ENCODE assay signal across 13 cellular contexts in the genomic region with DNA sequence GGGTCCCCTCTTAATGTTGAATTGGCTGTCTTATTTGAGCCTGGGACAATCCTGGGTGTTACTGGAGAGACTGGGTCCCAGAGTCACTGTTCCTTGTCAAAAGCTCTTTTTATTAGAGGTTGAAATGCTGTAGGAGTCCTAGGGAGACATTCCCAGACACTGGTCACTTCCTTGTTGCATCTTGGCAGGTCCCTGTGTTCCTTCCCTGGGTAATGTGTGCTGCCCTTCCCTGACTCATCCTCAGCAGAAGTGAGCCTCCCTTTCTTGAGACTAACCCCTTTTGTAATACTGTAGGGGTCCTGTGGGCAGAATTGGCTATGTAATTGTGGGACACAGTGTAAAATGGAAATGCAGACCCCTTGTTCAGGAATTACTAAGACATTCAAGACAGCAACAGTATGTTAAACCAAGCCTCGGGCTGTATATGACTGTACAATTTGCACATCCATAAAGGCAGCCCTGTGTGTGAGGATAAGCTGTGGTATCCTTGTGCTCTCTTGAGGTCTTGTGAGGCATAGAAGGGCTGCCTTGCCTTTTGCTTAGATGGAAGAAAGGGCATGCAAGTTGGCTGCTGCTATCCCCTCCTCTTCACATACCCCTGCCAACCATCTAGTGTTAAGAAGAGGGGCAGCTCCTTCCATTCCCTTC. TPM values are rescaled to one million over a fixed set of nuclear protein-coding genes. Genes with fewer than 3 reads are reported as not detected.
"Had no signal": no experiment of that assay in that cellular context is flagged by ENCODE, and none has a peak within 500 bp of the region (broad histone marks: within the 10 kb centered on the region; RNA-seq: fewer than 3 reads in every experiment).

No MANE protein-coding gene starts in this region.

- H3K36me3 Mint-ChIP-seq: activated naive CD4-positive, alpha-beta T cell treated with anti-CD3 and anti-CD28 coated beads, Interleukin-2, amount 50 U/mL, for 72 hours had no signal

- H3K36me3 ChIP-seq: brain microvascular endothelial cell, left ventricle myocardium inferior, uterus had no signal

- H3K4me1 ChIP-seq: uterus had no signal

- ATAC-seq: activated naive CD4-positive, alpha-beta T cell treated with anti-CD3 and anti-CD28 coated beads, Interleukin-2, amount 50 U/mL, for 72 hours; esophagus mucosa; stimulated activated naive CD8-positive, alpha-beta T cell treated with anti-CD3 and anti-CD28 coated beads, Interleukin-15, amount 100 ng/mL, for 72 hours had no signal

- H3K9me3 Mint-ChIP-seq: activated naive CD4-positive, alpha-beta T cell treated with anti-CD3 and anti-CD28 coated beads, Interleukin-2, amount 50 U/mL, for 72 hours; stimulated activated naive CD8-positive, alpha-beta T cell treated with anti-CD3 and anti-CD28 coated beads, Interleukin-15, amount 100 ng/mL, for 72 hours had no signal

- H3K27ac ChIP-seq: brain microvascular endothelial cell, left ventricle myocardium inferior, uterus had no signal

- H3K4me3 ChIP-seq: dorsolateral prefrontal cortex, left ventricle myocardium inferior, uterus had no signal

- H3K9me3 ChIP-seq: left ventricle myocardium inferior, uterus had no signal

- H3K4me3 Mint-ChIP-seq: stimulated activated naive CD8-positive, alpha-beta T cell treated with anti-CD3 and anti-CD28 coated beads, Interleukin-15, amount 100 ng/mL, for 72 hours had no signal

- DNase-seq: activated CD4-positive, alpha-beta T cell treated with anti-CD3 and anti-CD28 coated beads, Interleukin-2, amount 50 U/mL, for 1 hour; activated effector memory CD4-positive, alpha-beta T cell treated with anti-CD3 and anti-CD28 coated beads, Interleukin-2, amount 50 U/mL, for 16 hours; activated T-cell treated with anti-CD3 and anti-CD28 coated beads, Interleukin-2, amount 50 U/mL, for 1 hour; amniotic stem cell; dorsolateral prefrontal cortex; left ventricle myocardium inferior; mesendoderm; stimulated activated CD4-positive, alpha-beta T cell treated with anti-CD3 and anti-CD28 coated beads, Interleukin-4, amount 100 ng/mL, for 24 hours; stimulated activated naive CD8-positive, alpha-beta T cell treated with anti-CD3 and anti-CD28 coated beads, Interleukin-15, amount 100 ng/mL, for 72 hours; uterus had no signal

- H3K27me3 ChIP-seq: brain microvascular endothelial cell, dorsolateral prefrontal cortex, uterus had no signal

- H3K27ac Mint-ChIP-seq: activated naive CD4-positive, alpha-beta T cell treated with anti-CD3 and anti-CD28 coated beads, Interleukin-2, amount 50 U/mL, for 72 hours; stimulated activated naive CD8-positive, alpha-beta T cell treated with anti-CD3 and anti-CD28 coated beads, Interleukin-15, amount 100 ng/mL, for 72 hours had no signal

RNA-seq across cellular contexts. Expression of a gene that starts 53.5 kb away (rescaled TPM):
- total RNA-seq: activated naive CD4-positive, alpha-beta T cell treated with anti-CD3 and anti-CD28 coated beads, Interleukin-2, amount 50 U/mL, for 72 hours had no signal
